In the genomic region with DNA sequence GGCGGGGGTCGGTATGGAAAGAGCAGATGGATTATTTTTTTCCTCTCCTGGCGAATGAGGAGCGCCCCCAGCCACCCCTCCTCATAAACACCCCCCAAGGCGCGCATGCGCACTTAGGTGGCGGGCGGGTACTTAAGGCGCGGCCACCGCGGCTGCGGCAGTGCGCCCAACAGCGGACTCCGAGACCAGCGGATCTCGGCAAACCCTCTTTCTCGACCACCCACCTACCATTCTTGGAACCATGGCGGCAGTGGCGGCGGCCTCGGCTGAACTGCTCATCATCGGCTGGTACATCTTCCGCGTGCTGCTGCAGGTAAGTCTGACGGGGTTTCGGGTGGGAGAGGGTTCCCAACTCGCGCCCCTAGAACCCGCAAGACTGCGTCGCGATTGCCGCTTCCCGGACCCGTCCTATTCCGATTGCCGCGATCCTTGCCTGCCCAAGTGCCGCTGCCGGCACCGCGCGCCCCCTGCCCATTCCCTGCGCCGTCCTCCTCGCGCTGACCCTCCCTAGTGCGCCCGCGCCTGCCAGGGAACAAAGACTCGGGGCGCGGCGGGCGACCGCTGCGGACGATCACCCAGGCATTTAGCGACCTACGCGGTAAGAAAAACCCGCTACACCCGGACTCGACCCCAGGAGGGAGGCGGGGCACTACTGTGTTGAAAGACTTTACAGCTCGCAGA, we compare ENCODE assay signal across 10 cellular contexts. TPM values are rescaled to one million over a fixed set of nuclear protein-coding genes. Genes with fewer than 3 reads are reported as not detected.
DNase-seq lines count a peak whose midpoint lies in the region; ATAC-seq and TF ChIP-seq lines count a peak whose summit lies in the region.
"Had no signal": no experiment of that assay in that cellular context is flagged by ENCODE, and none has a peak within 500 bp of the region (broad histone marks: within the 10 kb centered on the region; RNA-seq: fewer than 3 reads in every experiment).

A gene with protein sequence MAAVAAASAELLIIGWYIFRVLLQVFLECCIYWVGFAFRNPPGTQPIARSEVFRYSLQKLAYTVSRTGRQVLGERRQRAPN (plus strand): TSS at position 160 of the 681 bp plus-strand sequence. CDS start 82 bp downstream, at position 242.

- H3K4me1 Mint-ChIP-seq in T-helper 1 cell treated with Interleukin-12 subunit alpha and Interleukin-12 subunit beta and Interleukin-4 antibody, amounts not matched to agents 30 μg/mL and 1 μg/mL, for 36 hours (ENCODE audit: low read depth) = peaks cover 33% of the 10 kb centered on the region

- no peaks in the 10 kb centered on the region for H3K9me3 Mint-ChIP-seq in T-helper 1 cell treated with Interleukin-12 subunit alpha and Interleukin-12 subunit beta and Interleukin-4 antibody, amounts not matched to agents 30 μg/mL and 1 μg/mL, for 36 hours

- H3K36me3 ChIP-seq in stomach smooth muscle (ENCODE audit: control insufficient read depth in 2 of 2, insufficient read depth in 2 of 2, low read length in 2 of 2) = peaks cover 0 to 14% of the 10 kb centered on the region in 2 donors
- H3K36me3 ChIP-seq in body of pancreas (replicated peaks in 1 of 2; ENCODE audit: insufficient read depth in 1 of 2, low read depth in 2 of 2) = no peaks in the 10 kb centered on the region

- 69 to 84% (median 71%) methylated on average over 61 to 69 of the region's 69 CpGs for WGBS in adipose tissue, 3 donors
- WGBS in body of pancreas, 2 donors = 83 to 89% methylated on average over 65 to 69 of the region's 69 CpGs

- peaks cover 84% of the 10 kb centered on the region for H3K4me1 ChIP-seq in stomach smooth muscle (ENCODE audit: control insufficient read depth, insufficient read depth, low read length)
- H3K4me1 ChIP-seq in body of pancreas = peaks cover 27% of the 10 kb centered on the region

- peak within 1 kb of the TSS; percentile 14 for H3K4me3 Mint-ChIP-seq in T-helper 1 cell treated with Interleukin-12 subunit alpha and Interleukin-12 subunit beta and Interleukin-4 antibody, amounts not matched to agents 30 μg/mL and 1 μg/mL, for 36 hours

- H3K9me3 ChIP-seq in stomach smooth muscle (ENCODE audit: control insufficient read depth in 2 of 2, low read length in 2 of 2) = no peaks in the 10 kb centered on the region
- H3K9me3 ChIP-seq in body of pancreas = no peaks in the 10 kb centered on the region
- H3K9me3 ChIP-seq: adrenal gland had no signal

- no peak within 1 kb of the TSS for H3K27ac Mint-ChIP-seq in T-helper 1 cell treated with Interleukin-12 subunit alpha and Interleukin-12 subunit beta and Interleukin-4 antibody, amounts not matched to agents 30 μg/mL and 1 μg/mL, for 36 hours

- H3K36me3 Mint-ChIP-seq in T-helper 1 cell treated with Interleukin-12 subunit alpha and Interleukin-12 subunit beta and Interleukin-4 antibody, amounts not matched to agents 30 μg/mL and 1 μg/mL, for 36 hours (ENCODE audit: low read depth) = peaks cover 7% of the 10 kb centered on the region

- H3K9ac ChIP-seq in stomach smooth muscle (ENCODE audit: low read length in 2 of 2) = peak within 1 kb of the TSS; percentile 30 to 47

- H3K27me3 ChIP-seq in stomach smooth muscle (ENCODE audit: control insufficient read depth in 1 of 2, insufficient read depth in 2 of 2, low read length in 2 of 2) (no peaks in the 10 kb centered on the region), body of pancreas (no peaks in the 10 kb centered on the region)
- H3K27me3 ChIP-seq: adrenal gland had no signal

- intact Hi-C loops in body of pancreas (cut with DNase I) = loop anchor here (10.0 kb wide), 1 partner anchor 126 kb away; no protein-coding TSS in a partner anchor

- DNase-seq in T-helper 1 cell (no peak), iris pigment epithelial cell (ENCODE audit: low read depth) (peak; percentile 23), body of pancreas (no peak)
- DNase-seq: OCI-M1 had no signal

- ATAC-seq in GM19328 (IDR thresholded peaks at IDR 0.05; ENCODE audit: unreplicated experiment) = no peak
- ATAC-seq in HG03457 (IDR thresholded peaks at IDR 0.05; ENCODE audit: unreplicated experiment) = no peak
- ATAC-seq in body of pancreas = no peak

- H3K4me3 ChIP-seq in stomach smooth muscle (ENCODE audit: low read length in 2 of 2) = peak within 1 kb of the TSS; percentile 49 to 72
- H3K4me3 ChIP-seq in body of pancreas = no peak within 1 kb of the TSS
- H3K4me3 ChIP-seq: adrenal gland had no signal

- H3K27me3 Mint-ChIP-seq in T-helper 1 cell treated with Interleukin-12 subunit alpha and Interleukin-12 subunit beta and Interleukin-4 antibody, amounts not matched to agents 30 μg/mL and 1 μg/mL, for 36 hours (ENCODE audit: low read depth) = peaks cover 12% of the 10 kb centered on the region

- no peak for TF ChIP-seq CTCF in body of pancreas (IDR thresholded peaks at IDR 0.05)

- no peak for TF ChIP-seq POLR2A in body of pancreas (IDR thresholded peaks at IDR 0.05)

- no peak within 1 kb of the TSS for H3K27ac ChIP-seq in adipose tissue (ENCODE audit: low read depth, low read length)
- peak within 1 kb of the TSS; percentile 96 for H3K27ac ChIP-seq in stomach smooth muscle (ENCODE audit: low read length)
- H3K27ac ChIP-seq in body of pancreas = no peak within 1 kb of the TSS

RNA-seq across cellular contexts. Expression of the gene that starts here (rescaled TPM):
- polyA plus RNA-seq in adipose tissue = 100 to 1,000 TPM in 1 of 3 donors, 10 to 100 TPM in 1, 1 to 10 TPM in 1; 4.0 to 191 (median 31.0) TPM
- under 1 TPM in 1 of 2 donors, not detected in 1; 0.52 TPM for total RNA-seq in body of pancreas

Comparison
In these comparisons a context has a peak if more than half of its experiments do, and no peak if none do; other contexts are left out.
1. H3K4me3 ChIP-seq: peak in stomach smooth muscle (2 of 2); none in body of pancreas (0 of 2).